In genomic region chr21:16502897-16503296, GRCh38 we compare ENCODE assay signal across 29 cellular contexts.
"Had no signal": no experiment of that assay in that cellular context is flagged by ENCODE, and none has a peak within 500 bp of the region (broad histone marks: within the 10 kb centered on the region; RNA-seq: fewer than 3 reads in every experiment).

No MANE protein-coding gene starts in this region.

- DNase-seq: activated B cell treated with CpG ODN at 0.5 μM for 24 hours; activated CD4-positive, alpha-beta memory T cell treated with anti-CD3 and anti-CD28 coated beads, Interleukin-2, amount 10 ng/mL, durations not matched to agents 7 days and 5 days; activated CD4-positive, alpha-beta T cell treated with anti-CD3 and anti-CD28 coated beads for 4 hours; activated CD4-positive, alpha-beta T cell treated with anti-CD3 and anti-CD28 coated beads, Interleukin-2, amount 10 ng/mL, durations not matched to agents 7 days and 5 days; activated CD4-positive, alpha-beta T cell treated with anti-CD3 and anti-CD28 coated beads, Interleukin-2, amount 50 U/mL, for 48 hours; activated CD4-positive, CD25-positive, alpha-beta regulatory T cell treated with anti-CD3 and anti-CD28 coated beads, Interleukin-2, amount 50 U/mL, for 72 hours; activated CD8-positive, alpha-beta memory T cell treated with anti-CD3 and anti-CD28 coated beads for 24 hours; activated CD8-positive, alpha-beta memory T cell treated with anti-CD3 and anti-CD28 coated beads, Interleukin-2, amount 10 ng/mL, durations not matched to agents 7 days and 5 days; activated CD8-positive, alpha-beta memory T cell treated with anti-CD3 and anti-CD28 coated beads, Interleukin-2, amount 50 U/mL, for 48 hours; activated CD8-positive, alpha-beta T cell treated with anti-CD3 and anti-CD28 coated beads, Interleukin-2, amount 10 ng/mL, durations not matched to agents 7 days and 5 days; activated effector memory CD4-positive, alpha-beta T cell treated with anti-CD3 and anti-CD28 coated beads, Interleukin-2, amount 50 U/mL, for 16 hours; activated naive CD4-positive, alpha-beta T cell treated with anti-CD3 and anti-CD28 coated beads, Interleukin-2, amount 10 ng/mL, durations not matched to agents 7 days and 5 days; activated naive CD4-positive, alpha-beta T cell treated with Interleukin-2 at 50 U/mL for 16 hours; activated naive CD8-positive, alpha-beta T cell treated with anti-CD3 and anti-CD28 coated beads, Interleukin-2, amount 10 ng/mL, durations not matched to agents 7 days and 5 days; activated naive CD8-positive, alpha-beta T cell treated with anti-CD3 and anti-CD28 coated beads, Interleukin-2, amount 50 U/mL, for 24 hours; activated T-cell treated with anti-CD3 and anti-CD28 coated beads, Interleukin-2, amount 50 U/mL, for 24 hours; activated T-cell treated with anti-CD3 and anti-CD28 coated beads, Interleukin-2, amount 50 U/mL, for 48 hours; amygdala; anterior cingulate cortex; caudate nucleus; cerebellar nuclear complex; colonic mucosa; T-helper 2 cell; T-helper 9 cell had no signal

- H3K4me1 ChIP-seq: ascending aorta, colonic mucosa had no signal

- H3K4me3 ChIP-seq: ascending aorta, cardiac muscle cell, colonic mucosa had no signal

- H3K27me3 ChIP-seq: ascending aorta, cardiac muscle cell, colonic mucosa had no signal

- H3K36me3 ChIP-seq: ascending aorta, cardiac muscle cell, colonic mucosa had no signal

- H3K27ac ChIP-seq: ascending aorta, cardiac muscle cell, colonic mucosa, VCaP had no signal

- ATAC-seq: activated CD8-positive, alpha-beta memory T cell treated with anti-CD3 and anti-CD28 coated beads, Interleukin-2, amount 10 ng/mL, durations not matched to agents 7 days and 5 days; activated CD8-positive, alpha-beta T cell treated with anti-CD3 and anti-CD28 coated beads, Interleukin-2, amount 10 ng/mL, durations not matched to agents 7 days and 5 days; activated naive CD8-positive, alpha-beta T cell treated with anti-CD3 and anti-CD28 coated beads, Interleukin-2, amount 50 U/mL, for 24 hours had no signal

- FAIRE-seq: bronchial epithelial cell, TTC549 had no signal

- H3K9me3 ChIP-seq: ascending aorta, colonic mucosa had no signal
